Comparison of ENCODE assay signal across 8 cellular contexts in the genomic region with DNA sequence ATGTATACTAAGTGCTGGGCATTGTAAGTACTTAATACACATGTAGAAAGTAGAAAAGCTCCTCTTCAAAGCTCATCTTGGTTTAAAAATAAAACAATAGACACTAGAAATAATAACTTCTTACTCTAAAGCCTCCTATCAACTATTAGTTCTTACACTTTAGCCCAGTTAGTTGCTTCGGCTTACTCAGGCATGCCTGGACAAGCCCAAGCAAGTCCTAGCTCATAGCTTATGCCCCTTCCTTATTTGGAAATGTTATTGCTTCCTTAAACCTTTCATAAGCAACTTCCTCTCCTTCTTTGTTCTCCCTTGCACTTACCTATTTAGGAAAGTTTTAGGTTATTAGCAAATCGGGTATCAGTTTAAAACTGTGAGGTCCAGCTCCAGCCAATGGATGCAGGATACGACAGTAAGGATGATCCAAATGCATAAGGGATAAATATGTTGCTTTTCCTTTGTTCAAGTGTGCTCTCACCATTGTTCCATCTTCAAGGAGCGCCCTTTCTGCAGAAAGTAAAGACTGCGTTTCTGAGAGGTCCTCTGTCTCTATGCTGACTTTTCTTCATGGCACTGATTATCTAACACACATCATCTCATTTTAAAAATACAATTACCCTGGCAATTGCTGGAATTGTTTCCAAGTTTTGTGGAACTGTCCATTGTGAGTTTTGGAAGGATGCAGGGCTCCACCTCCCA. TPM values are rescaled to one million over a fixed set of nuclear protein-coding genes. Genes with fewer than 3 reads are reported as not detected.
DNase-seq lines count a peak whose midpoint lies in the region; ATAC-seq and TF ChIP-seq lines count a peak whose summit lies in the region.
"Had no signal": no experiment of that assay in that cellular context is flagged by ENCODE, and none has a peak within 500 bp of the region (broad histone marks: within the 10 kb centered on the region; RNA-seq: fewer than 3 reads in every experiment).

No MANE protein-coding gene starts in this region.

- no peaks in the 10 kb centered on the region for H3K9me3 ChIP-seq in MM.1S (replicated peaks; ENCODE audit: insufficient read depth, low read length)
- H3K9me3 ChIP-seq in colonic mucosa: no peaks in the 10 kb centered on the region
- H3K9me3 ChIP-seq in osteoblast (ENCODE audit: low read depth, low read length): no peaks in the 10 kb centered on the region
- no peaks in the 10 kb centered on the region for H3K9me3 ChIP-seq in adrenal gland (replicated peaks in 1 of 3)

- H3K36me3 ChIP-seq in MM.1S (replicated peaks; ENCODE audit: insufficient read depth, low read length) (peaks cover 5% of the 10 kb centered on the region; the same call in 1 of the 2 replicates), colonic mucosa (no peaks in the 10 kb centered on the region), osteoblast (ENCODE audit: insufficient read depth, low read length) (no peaks in the 10 kb centered on the region), adrenal gland (replicated peaks in 1 of 2) (no peaks in the 10 kb centered on the region)

- no peak overlapping the region for H3K27ac ChIP-seq in MM.1S (ENCODE audit: low read length)
- H3K27ac ChIP-seq in colonic mucosa: peak overlapping the region; percentile 40
- peak overlapping the region; percentile 68 for H3K27ac ChIP-seq in osteoblast (ENCODE audit: low read depth, low read length)
- H3K27ac ChIP-seq in adrenal gland: peak overlapping the region in 1 of 5 donors; percentile 43

- H3K4me1 ChIP-seq in MM.1S (ENCODE audit: low read length) (peaks cover 7% of the 10 kb centered on the region; the same call in 1 of the 2 replicates), colonic mucosa (no peaks in the 10 kb centered on the region), osteoblast (ENCODE audit: insufficient read depth, low read length) (peaks cover 22% of the 10 kb centered on the region), adrenal gland (replicated peaks in 1 of 2) (peaks cover 0 to 22% of the 10 kb centered on the region in 2 donors)

- H3K27me3 ChIP-seq in MM.1S (replicated peaks; ENCODE audit: insufficient read depth, low read length) (no peaks in the 10 kb centered on the region), colonic mucosa (no peaks in the 10 kb centered on the region), osteoblast (ENCODE audit: insufficient read depth, low read length) (no peaks in the 10 kb centered on the region), adrenal gland (no peaks in the 10 kb centered on the region)

- peaks cover 94% of the 10 kb centered on the region for H3K79me2 ChIP-seq in MM.1S (ENCODE audit: low read length)
- peaks cover 88% of the 10 kb centered on the region for H3K79me2 ChIP-seq in osteoblast (ENCODE audit: insufficient read depth, low read length)

- peak; percentile 61 for DNase-seq in EH (ENCODE audit: low read depth)
- no peak for DNase-seq in MM.1S
- DNase-seq in colonic mucosa: no peak
- no peak for DNase-seq in osteoblast (ENCODE audit: insufficient read length, low spot score, missing footprints)
- no peak for DNase-seq in adrenal gland
- DNase-seq in cerebellum (ENCODE audit: low spot score): no peak
- DNase-seq: NCI-H1436 treated with DMSO at 0.1 percent for 48 hours had no signal

- ATAC-seq in GM18870 (IDR thresholded peaks at IDR 0.05; ENCODE audit: unreplicated experiment): no peak

- no peaks in the 10 kb centered on the region for H3K9me2 ChIP-seq in MM.1S (replicated peaks; ENCODE audit: insufficient read depth, low read length)

- H2AFZ ChIP-seq in MM.1S (ENCODE audit: low read length) (no peak overlapping the region), osteoblast (ENCODE audit: low read length) (no peak overlapping the region)

- 90 to 97% (median 93%) methylated on average over 5 of the region's 5 CpGs for WGBS in adrenal gland, 4 donors

- no peak overlapping the region for H3K4me3 ChIP-seq in MM.1S (ENCODE audit: low read length)
- H3K4me3 ChIP-seq in colonic mucosa: no peak overlapping the region
- no peak overlapping the region for H3K4me3 ChIP-seq in osteoblast (ENCODE audit: insufficient read depth, low read length)
- H3K4me3 ChIP-seq in adrenal gland: no peak overlapping the region

- H3F3A ChIP-seq in MM.1S (ENCODE audit: insufficient read depth, low read length): no peaks in the 10 kb centered on the region

- TF ChIP-seq POLR2A in adrenal gland (IDR thresholded peaks at IDR 0.05): no peak

- H3K4me2 ChIP-seq in MM.1S (ENCODE audit: low read depth, low read length): peak overlapping the region; percentile 16; the same call in 1 of the 2 replicates
- H3K4me2 ChIP-seq in osteoblast (ENCODE audit: insufficient read depth, low read length): no peak overlapping the region

- no peak overlapping the region for H3K9ac ChIP-seq in MM.1S (ENCODE audit: low read length)
- H3K9ac ChIP-seq in colonic mucosa (ENCODE audit: low read depth in 2 of 2, low read length in 2 of 2): no peak overlapping the region

- H4K20me1 ChIP-seq in MM.1S (ENCODE audit: insufficient read depth, low read length) (peaks cover 12% of the 10 kb centered on the region), osteoblast (ENCODE audit: insufficient read depth, low read length) (peaks cover 2% of the 10 kb centered on the region)

- intact Hi-C loops in colonic mucosa (cut with DNase I) (no loop called here), adrenal gland (cut with DNase I) (no loop called here)

- TF ChIP-seq CTCF in MM.1S (IDR thresholded peaks at IDR 0.05; ENCODE audit: low read length): no peak
- no peak for TF ChIP-seq CTCF in colonic mucosa (IDR thresholded peaks at IDR 0.05)
- TF ChIP-seq CTCF in osteoblast (IDR thresholded peaks at IDR 0.05; ENCODE audit: extremely low read depth, low read depth, low read length): no peak
- TF ChIP-seq CTCF in adrenal gland (IDR thresholded peaks at IDR 0.05): no peak

RNA-seq across cellular contexts. Expression of gene TMEM30A, which starts 12.3 kb away (rescaled TPM):
- total RNA-seq in colonic mucosa (100 to 1,000 TPM in 1 of 2 donors, 10 to 100 TPM in 1; 69.5 to 112 TPM), osteoblast (126 and 128 TPM in 2 replicates), adrenal gland (100 to 1,000 TPM in 2 of 8 donors, 10 to 100 TPM in 6; 45.3 to 134 (median 81.3) TPM), cerebellum (108 TPM)
- polyA plus RNA-seq in adrenal gland: 10 to 100 TPM; 33.7 to 74.2 (median 34.0) TPM

RNA-seq across cellular contexts. Expression of gene COX7A2, which starts 28.7 kb away (rescaled TPM):
- total RNA-seq in colonic mucosa: 100 to 1,000 TPM; 795 to 814 TPM
- 72.0 and 80.7 TPM in 2 replicates for total RNA-seq in osteoblast
- total RNA-seq in adrenal gland: 100 to 1,000 TPM; 150 to 542 (median 334) TPM
- 100 to 1,000 TPM; 304 to 542 (median 329) TPM for polyA plus RNA-seq in adrenal gland
- total RNA-seq in cerebellum: 102 TPM
